17 cellular contexts compared by ENCODE assay signal in the genomic region with DNA sequence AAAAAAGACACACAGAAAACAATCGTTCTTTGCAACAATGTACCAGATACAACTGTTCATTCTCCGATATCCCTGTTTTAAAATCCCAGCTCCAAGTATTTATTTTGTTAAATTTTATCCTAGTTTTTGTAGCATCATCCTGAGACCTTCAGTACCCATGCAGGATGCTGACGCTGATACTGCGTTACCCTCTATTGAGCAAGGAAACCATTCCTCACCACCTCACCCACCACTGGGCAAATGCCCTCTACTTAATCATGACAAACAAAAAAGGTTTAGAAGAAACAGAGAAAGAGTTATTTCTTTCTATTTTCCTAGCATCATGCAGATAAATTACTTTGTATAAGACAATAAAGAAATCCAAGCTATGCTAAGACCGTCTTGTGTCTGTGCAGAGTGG.
DNase-seq lines count a peak whose midpoint lies in the region; ATAC-seq and TF ChIP-seq lines count a peak whose summit lies in the region.
"Had no signal": no experiment of that assay in that cellular context is flagged by ENCODE, and none has a peak within 500 bp of the region (broad histone marks: within the 10 kb centered on the region; RNA-seq: fewer than 3 reads in every experiment).

No MANE protein-coding gene starts in this region.

- peaks cover 0 to 21% (median 9%) of the 10 kb centered on the region in 11 experiments; a peak in 9 of 22 replicates for H3K9me3 ChIP-seq in BLaER1 treated with 17β-estradiol and CSF1 and Interleukin-3, amounts not matched to agents 10 nM and 100 nM (replicated peaks in 1 of 11)

- H3K36me3 ChIP-seq in BLaER1 treated with 17β-estradiol and CSF1 and Interleukin-3, amounts not matched to agents 10 nM and 100 nM: no peaks in the 10 kb centered on the region

- H3K27me3 Mint-ChIP-seq in activated B cell treated with CpG ODN at 0.5 μM for 24 hours: no peaks in the 10 kb centered on the region
- H3K27me3 Mint-ChIP-seq in stimulated activated naive B cell treated with anti-CD40 and anti-IgM and Interleukin-4, amounts not matched to agents 10 μg/mL and 1 μg/mL and 100 μg/mL, for 72 hours: peaks cover 0 to 4% of the 10 kb centered on the region in 2 donors
- peaks cover 10% of the 10 kb centered on the region for H3K27me3 Mint-ChIP-seq in activated T-helper 1 cell treated with anti-CD3 and anti-CD28 coated beads, Interleukin-12 subunit alpha, Interleukin-12 subunit beta, Interleukin-2, Interleukin-4 antibody, amounts not matched to agents 30 ng/mL and 10 ng/mL and 1 ng/mL, durations not matched to agents 14 hours and 24 hours and 36 hours (ENCODE audit: insufficient read depth)
- H3K27me3 Mint-ChIP-seq in effector memory CD8-positive, alpha-beta T cell: peaks cover 0 to 9% of the 10 kb centered on the region in 2 donors

- POLR2A ChIA-PET in activated B cell treated with CpG ODN at 0.5 μM for 24 hours (lab: Charles Lee): no interaction called here

- H3K27ac ChIP-seq in BLaER1 treated with 17β-estradiol and CSF1 and Interleukin-3, amounts not matched to agents 10 nM and 100 nM: peak overlapping the region in 7 of 11 experiments; percentile 18 to 59 (median 52); a peak in 7 of 22 replicates
- H3K27ac ChIP-seq in HL-60 (replicated peaks): peak overlapping the region; percentile 96
- H3K27ac ChIP-seq: GM23248 had no signal

- H3K4me1 Mint-ChIP-seq in activated B cell treated with CpG ODN at 0.5 μM for 24 hours: peaks cover 32% of the 10 kb centered on the region
- H3K4me1 Mint-ChIP-seq in stimulated activated naive B cell treated with anti-CD40 and anti-IgM and Interleukin-4, amounts not matched to agents 10 μg/mL and 1 μg/mL and 100 μg/mL, for 72 hours: peaks cover 21 to 54% of the 10 kb centered on the region in 2 donors
- H3K4me1 Mint-ChIP-seq in activated T-helper 1 cell treated with anti-CD3 and anti-CD28 coated beads, Interleukin-12 subunit alpha, Interleukin-12 subunit beta, Interleukin-2, Interleukin-4 antibody, amounts not matched to agents 30 ng/mL and 10 ng/mL and 1 ng/mL, durations not matched to agents 14 hours and 24 hours and 36 hours (ENCODE audit: low read depth): peaks cover 6% of the 10 kb centered on the region
- peaks cover 6 to 12% of the 10 kb centered on the region in 2 donors for H3K4me1 Mint-ChIP-seq in effector memory CD8-positive, alpha-beta T cell (ENCODE audit: low read depth in 2 of 2)

- H4K20me1 ChIP-seq in BLaER1 treated with 17β-estradiol and CSF1 and Interleukin-3, amounts not matched to agents 10 nM and 100 nM: no peaks in the 10 kb centered on the region

- no peak overlapping the region for H3K27ac Mint-ChIP-seq in activated B cell treated with CpG ODN at 0.5 μM for 24 hours
- no peak overlapping the region for H3K27ac Mint-ChIP-seq in stimulated activated naive B cell treated with anti-CD40 and anti-IgM and Interleukin-4, amounts not matched to agents 10 μg/mL and 1 μg/mL and 100 μg/mL, for 72 hours
- H3K27ac Mint-ChIP-seq in activated T-helper 1 cell treated with anti-CD3 and anti-CD28 coated beads, Interleukin-12 subunit alpha, Interleukin-12 subunit beta, Interleukin-2, Interleukin-4 antibody, amounts not matched to agents 30 ng/mL and 10 ng/mL and 1 ng/mL, durations not matched to agents 14 hours and 24 hours and 36 hours: no peak overlapping the region
- no peak overlapping the region for H3K27ac Mint-ChIP-seq in effector memory CD8-positive, alpha-beta T cell
- H3K27ac Mint-ChIP-seq: CD4-positive, alpha-beta memory T cell had no signal

- DNase-seq in HL-60 (ENCODE audit: low read depth in 1 of 2, low spot score in 1 of 2): no peak
- DNase-seq in activated B cell treated with CpG ODN at 0.5 μM for 24 hours: no peak
- no peak for DNase-seq in stimulated activated naive B cell treated with anti-CD40 and anti-IgM and Interleukin-4, amounts not matched to agents 10 μg/mL and 1 μg/mL and 100 μg/mL, for 72 hours
- DNase-seq in activated T-helper 1 cell treated with anti-CD3 and anti-CD28 coated beads, Interleukin-12 subunit alpha, Interleukin-12 subunit beta, Interleukin-2, Interleukin-4 antibody, amounts not matched to agents 30 ng/mL and 10 ng/mL and 1 ng/mL, durations not matched to agents 14 hours and 24 hours and 36 hours (ENCODE audit: low spot score): no peak
- DNase-seq in NCI-H510A treated with DMSO at 0.1 percent for 48 hours (lab: John Stamatoyannopoulos, UW): no peak
- DNase-seq in KG1 (lab: John Stamatoyannopoulos, UW): no peak
- no peak for DNase-seq in effector memory CD8-positive, alpha-beta T cell
- DNase-seq: C1 segment of cervical spinal cord; Calu3; CD4-positive, alpha-beta memory T cell; COR-L47; DMS53; DMS79 treated with DMSO at 0.1 percent for 48 hours; GM23248; H7; HCEC 1CT had no signal

- CTCF ChIA-PET in activated B cell treated with CpG ODN at 0.5 μM for 24 hours (lab: Charles Lee): interaction anchor here (0.7 kb wide), 1 partner anchor 32 kb away, joined by 3 read pairs; no protein-coding TSS in a partner anchor

- no peak overlapping the region for H3K9ac ChIP-seq in BLaER1 treated with 17β-estradiol and CSF1 and Interleukin-3, amounts not matched to agents 10 nM and 100 nM
- H3K9ac ChIP-seq: GM23248 had no signal

- TF ChIP-seq CTCF in HL-60 (IDR thresholded peaks at IDR 0.05; ENCODE audit: insufficient read depth, low read length) (no peak), activated B cell treated with CpG ODN at 0.5 μM for 24 hours (IDR thresholded peaks at IDR 0.05) (no peak)

- H3K27me3 ChIP-seq in BLaER1 treated with 17β-estradiol and CSF1 and Interleukin-3, amounts not matched to agents 10 nM and 100 nM: no peaks in the 10 kb centered on the region
- H3K27me3 ChIP-seq in HL-60 (ENCODE audit: insufficient read depth, poor library complexity, severe bottlenecking): no peaks in the 10 kb centered on the region

- no peaks in the 10 kb centered on the region for H3K9me3 Mint-ChIP-seq in activated B cell treated with CpG ODN at 0.5 μM for 24 hours
- H3K9me3 Mint-ChIP-seq in stimulated activated naive B cell treated with anti-CD40 and anti-IgM and Interleukin-4, amounts not matched to agents 10 μg/mL and 1 μg/mL and 100 μg/mL, for 72 hours: no peaks in the 10 kb centered on the region
- no peaks in the 10 kb centered on the region for H3K9me3 Mint-ChIP-seq in activated T-helper 1 cell treated with anti-CD3 and anti-CD28 coated beads, Interleukin-12 subunit alpha, Interleukin-12 subunit beta, Interleukin-2, Interleukin-4 antibody, amounts not matched to agents 30 ng/mL and 10 ng/mL and 1 ng/mL, durations not matched to agents 14 hours and 24 hours and 36 hours
- no peaks in the 10 kb centered on the region for H3K9me3 Mint-ChIP-seq in effector memory CD8-positive, alpha-beta T cell

- H3K36me3 Mint-ChIP-seq in activated B cell treated with CpG ODN at 0.5 μM for 24 hours (ENCODE audit: low read depth): no peaks in the 10 kb centered on the region
- H3K36me3 Mint-ChIP-seq in stimulated activated naive B cell treated with anti-CD40 and anti-IgM and Interleukin-4, amounts not matched to agents 10 μg/mL and 1 μg/mL and 100 μg/mL, for 72 hours: peaks cover 0 to 7% of the 10 kb centered on the region in 2 donors
- H3K36me3 Mint-ChIP-seq in activated T-helper 1 cell treated with anti-CD3 and anti-CD28 coated beads, Interleukin-12 subunit alpha, Interleukin-12 subunit beta, Interleukin-2, Interleukin-4 antibody, amounts not matched to agents 30 ng/mL and 10 ng/mL and 1 ng/mL, durations not matched to agents 14 hours and 24 hours and 36 hours (ENCODE audit: low read depth): no peaks in the 10 kb centered on the region
- H3K36me3 Mint-ChIP-seq in effector memory CD8-positive, alpha-beta T cell (ENCODE audit: insufficient read depth): no peaks in the 10 kb centered on the region
- H3K36me3 Mint-ChIP-seq: CD4-positive, alpha-beta memory T cell had no signal

- H3K4me1 ChIP-seq in BLaER1 treated with 17β-estradiol and CSF1 and Interleukin-3, amounts not matched to agents 10 nM and 100 nM: peaks cover 51 to 73% (median 60%) of the 10 kb centered on the region in 10 experiments

- no peak overlapping the region for H3K4me3 Mint-ChIP-seq in activated B cell treated with CpG ODN at 0.5 μM for 24 hours
- H3K4me3 Mint-ChIP-seq in stimulated activated naive B cell treated with anti-CD40 and anti-IgM and Interleukin-4, amounts not matched to agents 10 μg/mL and 1 μg/mL and 100 μg/mL, for 72 hours: no peak overlapping the region
- H3K4me3 Mint-ChIP-seq in activated T-helper 1 cell treated with anti-CD3 and anti-CD28 coated beads, Interleukin-12 subunit alpha, Interleukin-12 subunit beta, Interleukin-2, Interleukin-4 antibody, amounts not matched to agents 30 ng/mL and 10 ng/mL and 1 ng/mL, durations not matched to agents 14 hours and 24 hours and 36 hours: no peak overlapping the region
- no peak overlapping the region for H3K4me3 Mint-ChIP-seq in effector memory CD8-positive, alpha-beta T cell
- H3K4me3 Mint-ChIP-seq: CD4-positive, alpha-beta memory T cell had no signal

- H3K4me2 ChIP-seq in BLaER1 treated with 17β-estradiol and CSF1 and Interleukin-3, amounts not matched to agents 10 nM and 100 nM: peak overlapping the region; percentile 55 to 80 (median 76); a peak in 20 of 22 replicates

- peak; percentile 57 for ATAC-seq in activated B cell treated with CpG ODN at 0.5 μM for 24 hours (ENCODE audit: low read depth)
- peak; percentile 50 to 54 for ATAC-seq in stimulated activated naive B cell treated with anti-CD40 and anti-IgM and Interleukin-4, amounts not matched to agents 10 μg/mL and 1 μg/mL and 100 μg/mL, for 72 hours (replicated peaks)
- ATAC-seq in effector memory CD8-positive, alpha-beta T cell (replicated peaks): no peak

- no peak overlapping the region; a peak in 1 of 20 replicates for H3K4me3 ChIP-seq in BLaER1 treated with 17β-estradiol and CSF1 and Interleukin-3, amounts not matched to agents 10 nM and 100 nM
- no peak overlapping the region for H3K4me3 ChIP-seq in HL-60 (replicated peaks; ENCODE audit: insufficient read depth, low read length)
- H3K4me3 ChIP-seq: GM23248 had no signal

- intact Hi-C loops in activated B cell treated with CpG ODN at 0.5 μM for 24 hours (cut with micrococcal nuclease): no loop called here
- intact Hi-C loops in activated T-helper 1 cell treated with anti-CD3 and anti-CD28 coated beads, Interleukin-12 subunit alpha, Interleukin-12 subunit beta, Interleukin-2, Interleukin-4 antibody, amounts not matched to agents 30 ng/mL and 10 ng/mL and 1 ng/mL, durations not matched to agents 14 hours and 24 hours and 36 hours (cut with micrococcal nuclease): no loop called here
